ENCODE assay signal across 24 cellular contexts in the genomic region with DNA sequence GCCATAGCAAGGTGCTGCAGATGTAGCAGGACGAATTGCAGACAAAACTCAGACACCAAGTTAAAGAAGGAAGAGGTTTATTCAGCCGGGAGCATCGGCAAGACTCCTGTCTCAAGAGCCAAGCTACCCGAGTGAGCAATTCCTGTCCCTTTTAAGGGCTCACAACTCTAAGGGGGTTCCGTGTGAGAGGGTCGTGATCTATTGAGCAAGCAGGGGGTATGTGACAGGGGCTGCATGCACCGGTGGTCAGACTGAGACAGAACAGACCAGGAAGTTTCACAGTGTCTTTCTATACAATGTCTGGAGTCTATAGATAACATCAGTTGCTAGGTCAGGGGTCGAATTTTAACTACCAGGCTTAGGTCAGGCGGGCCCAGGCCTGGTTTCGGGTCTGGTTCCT.
DNase-seq lines count a peak whose midpoint lies in the region; ATAC-seq, FAIRE-seq and TF ChIP-seq lines count a peak whose summit lies in the region.
"Had no signal": no experiment of that assay in that cellular context is flagged by ENCODE, and none has a peak within 500 bp of the region (broad histone marks: within the 10 kb centered on the region; RNA-seq: fewer than 3 reads in every experiment).

No MANE protein-coding gene starts in this region.

- intact Hi-C loops in lower leg skin (cut with DNase I; ENCODE audit: low total_unique reads): no loop called here

- ATAC-seq in stimulated activated memory B cell treated with anti-CD40 and anti-IgM and Interleukin-4, amounts not matched to agents 10 μg/mL and 1 μg/mL and 100 μg/mL, for 72 hours: no peak
- ATAC-seq: HCT116, HepG2 had no signal

- peak overlapping the region; percentile 20; the same call in 1 of the 2 replicates for H3K27ac ChIP-seq in MM.1S (ENCODE audit: low read length)
- H3K27ac ChIP-seq: 22Rv1, SJSA1 had no signal

- H3K9me2 ChIP-seq in MM.1S (replicated peaks; ENCODE audit: insufficient read depth, low read length): no peaks in the 10 kb centered on the region

- H2AFZ ChIP-seq in MM.1S (ENCODE audit: low read length): peak overlapping the region; percentile 49

- H3K4me2 ChIP-seq in MM.1S (ENCODE audit: low read depth, low read length): peak overlapping the region; percentile 47

- peak overlapping the region; percentile 58 for H3K27ac Mint-ChIP-seq in stimulated activated memory B cell treated with anti-CD40 and anti-IgM and Interleukin-4, amounts not matched to agents 10 μg/mL and 1 μg/mL and 100 μg/mL, for 72 hours
- H3K27ac Mint-ChIP-seq: CD14-positive monocyte had no signal

- no peak overlapping the region for H3K9ac ChIP-seq in MM.1S (ENCODE audit: low read length)

- no peaks in the 10 kb centered on the region for H3K36me3 ChIP-seq in BE2C
- H3K36me3 ChIP-seq in MM.1S (replicated peaks; ENCODE audit: insufficient read depth, low read length): no peaks in the 10 kb centered on the region
- H3K36me3 ChIP-seq: SJSA1 had no signal

- no peaks in the 10 kb centered on the region for H3K27me3 Mint-ChIP-seq in stimulated activated memory B cell treated with anti-CD40 and anti-IgM and Interleukin-4, amounts not matched to agents 10 μg/mL and 1 μg/mL and 100 μg/mL, for 72 hours
- H3K27me3 Mint-ChIP-seq: B cell had no signal

- TF ChIP-seq POLR2A in lower leg skin (IDR thresholded peaks at IDR 0.05): no peak

- H3K36me3 Mint-ChIP-seq in stimulated activated memory B cell treated with anti-CD40 and anti-IgM and Interleukin-4, amounts not matched to agents 10 μg/mL and 1 μg/mL and 100 μg/mL, for 72 hours: peaks cover 8% of the 10 kb centered on the region
- H3K36me3 Mint-ChIP-seq: CD14-positive monocyte had no signal

- DNase-seq in BE2C (peak; percentile 13), MM.1S (peak; percentile 48), islet precursor cell (peak; percentile 68), NCI-H1436 (lab: John Stamatoyannopoulos, UW) (no peak), lower leg skin (ENCODE audit: low spot score in 2 of 2) (no peak), frontal cortex (ENCODE audit: low spot score in 2 of 2) (no peak)
- DNase-seq: Calu3, DMS79 treated with DMSO at 0.1 percent for 48 hours, Karpas-422, MV-4-11, NCI-H1105, NCI-H146, NCI-H1930, NCI-H526 treated with DMSO at 0.1 percent for 48 hours, Right ventricle myocardium superior, RPMI8226 had no signal

- H3K4me3 ChIP-seq in BE2C (ENCODE audit: low read depth, low read length) (no peak overlapping the region; the same call in 1 of the 2 replicates), MM.1S (ENCODE audit: low read length) (0 out of 2 replicates have a peak overlapping the region, but pooled peaks have one; percentile 11), lower leg skin (ENCODE audit: low read depth, poor library complexity, severe bottlenecking) (no peak overlapping the region)
- H3K4me3 ChIP-seq: SJSA1 had no signal

- H3K4me1 ChIP-seq in BE2C (no peaks in the 10 kb centered on the region), MM.1S (ENCODE audit: low read length) (peaks cover 7% of the 10 kb centered on the region)
- H3K4me1 ChIP-seq: SJSA1 had no signal

- TF ChIP-seq CTCF in BE2C (IDR thresholded peaks at IDR 0.05; ENCODE audit: low read depth, low read length): no peak
- TF ChIP-seq CTCF in MM.1S (IDR thresholded peaks at IDR 0.05; ENCODE audit: low read length): no peak
- no peak for TF ChIP-seq CTCF in lower leg skin (IDR thresholded peaks at IDR 0.05)

- no peak for FAIRE-seq in frontal cortex (lab: Jason Lieb, UNC)
- FAIRE-seq: GM19239, HepG2 had no signal

- peaks cover 7% of the 10 kb centered on the region for H3K4me1 Mint-ChIP-seq in stimulated activated memory B cell treated with anti-CD40 and anti-IgM and Interleukin-4, amounts not matched to agents 10 μg/mL and 1 μg/mL and 100 μg/mL, for 72 hours
- H3K4me1 Mint-ChIP-seq: CD14-positive monocyte had no signal

- 79 to 84% methylated on average over 10 of the region's 10 CpGs for WGBS in lower leg skin, 2 donors

- no peaks in the 10 kb centered on the region for H3K79me2 ChIP-seq in MM.1S (ENCODE audit: low read length)

- H3K9me3 ChIP-seq in BE2C: no peaks in the 10 kb centered on the region; the same call in 1 of the 2 replicates
- no peaks in the 10 kb centered on the region for H3K9me3 ChIP-seq in MM.1S (replicated peaks; ENCODE audit: insufficient read depth, low read length)
- H3K9me3 ChIP-seq: SJSA1 had no signal

- no peak overlapping the region for H3K4me3 Mint-ChIP-seq in stimulated activated memory B cell treated with anti-CD40 and anti-IgM and Interleukin-4, amounts not matched to agents 10 μg/mL and 1 μg/mL and 100 μg/mL, for 72 hours
- H3K4me3 Mint-ChIP-seq: B cell, CD14-positive monocyte had no signal

- no peaks in the 10 kb centered on the region for H3K27me3 ChIP-seq in BE2C
- H3K27me3 ChIP-seq in MM.1S (replicated peaks; ENCODE audit: insufficient read depth, low read length): no peaks in the 10 kb centered on the region
- H3K27me3 ChIP-seq: SJSA1 had no signal

- H4K20me1 ChIP-seq in MM.1S (ENCODE audit: insufficient read depth, low read length): no peaks in the 10 kb centered on the region

- H3F3A ChIP-seq in MM.1S (ENCODE audit: insufficient read depth, low read length): no peaks in the 10 kb centered on the region

- H3K9me3 Mint-ChIP-seq in stimulated activated memory B cell treated with anti-CD40 and anti-IgM and Interleukin-4, amounts not matched to agents 10 μg/mL and 1 μg/mL and 100 μg/mL, for 72 hours: peaks cover 5% of the 10 kb centered on the region

Comparison
In these comparisons a context has a peak if more than half of its experiments do, and no peak if none do; other contexts are left out.
1. DNase-seq: peak in BE2C (single experiment), MM.1S (single experiment) and islet precursor cell (single experiment); none in NCI-H1436 (single experiment), lower leg skin (0 of 2) and frontal cortex (0 of 2).